In genomic region chr16:86465434-86465833, GRCh38 we compare ENCODE assay signal across 30 cellular contexts. TPM values are rescaled to one million over a fixed set of nuclear protein-coding genes. Genes with fewer than 3 reads are reported as not detected.
A peak's percentile ranks its signal among the peaks of the same experiment; 100 is the strongest.
DNase-seq lines count a peak whose midpoint lies in the region; ATAC-seq, FAIRE-seq and TF ChIP-seq lines count a peak whose summit lies in the region.
"Had no signal": no experiment of that assay in that cellular context is flagged by ENCODE, and none has a peak within 500 bp of the region (broad histone marks: within the 10 kb centered on the region; RNA-seq: fewer than 3 reads in every experiment).

No MANE protein-coding gene starts in this region.

- no peak overlapping the region for H2AK9ac ChIP-seq in IMR-90 (replicated peaks; ENCODE audit: low read depth, low read length, poor library complexity)

- TF ChIP-seq RAD21 in IMR-90 (IDR thresholded peaks at IDR 0.05; ENCODE audit: low read length): no peak

- H3K9me1 ChIP-seq in IMR-90 (ENCODE audit: insufficient read depth, low read length): peaks cover 10% of the 10 kb centered on the region

- no peaks in the 10 kb centered on the region for H4K20me1 ChIP-seq in IMR-90 (ENCODE audit: insufficient read depth, low read length)
- H4K20me1 ChIP-seq: BLaER1 had no signal

- H3K36me3 ChIP-seq in HEK293 (ENCODE audit: control insufficient read depth in 2 of 2, insufficient read depth in 1 of 2, low read length in 2 of 2) (no peaks in the 10 kb centered on the region), IMR-90 (ENCODE audit: control insufficient read depth, insufficient read depth, low read length) (peaks cover 12% of the 10 kb centered on the region; the same call in 1 of the 2 replicates), neuronal stem cell (replicated peaks in 1 of 2; ENCODE audit: control insufficient read depth in 2 of 2, insufficient read depth in 2 of 2, low read length in 2 of 2) (no peaks in the 10 kb centered on the region)
- H3K36me3 ChIP-seq: BE2C, BLaER1 had no signal

- DNase-seq in IMR-90 (no peak), neuronal stem cell (ENCODE audit: low spot score) (no peak), urothelium cell line (ENCODE audit: low spot score) (no peak), T-cell (no peak)
- DNase-seq: 8988T; ACHN; BE2C; C1 segment of cervical spinal cord; CD4-positive, alpha-beta memory T cell; CD4-positive, CD25-positive, alpha-beta regulatory T cell; CD8-positive, alpha-beta memory T cell; COR-L47; DMS 273 treated with DMSO at 0.1 percent for 48 hours; DMS153; DMS53; DMS79; DND-41; EL; GDM1 had no signal

- peak; percentile 5 for FAIRE-seq in urothelium cell line (lab: Jason Lieb, UNC)
- FAIRE-seq: A204.1, GM12878, GM12892, GM18507 had no signal

- no peak overlapping the region for H3K4me3 ChIP-seq in HEK293 (ENCODE audit: low read depth, low read length)
- no peak overlapping the region for H3K4me3 ChIP-seq in IMR-90 (ENCODE audit: insufficient read depth, low read depth, low read length)
- H3K4me3 ChIP-seq in neuronal stem cell (ENCODE audit: low read length in 2 of 2): no peak overlapping the region
- H3K4me3 ChIP-seq: BLaER1, GM12878 had no signal

- peak overlapping the region; percentile 25; the same call in 1 of the 3 replicates for H2BK15ac ChIP-seq in IMR-90 (ENCODE audit: low read depth, low read length)
- H2BK15ac ChIP-seq in neuronal stem cell (ENCODE audit: low read length): no peak overlapping the region

- H3K27ac ChIP-seq in HEK293 (ENCODE audit: extremely low read depth, low read depth, low read length) (no peak overlapping the region), IMR-90 (ENCODE audit: insufficient read depth, low read length) (no peak overlapping the region), neuronal stem cell (replicated peaks; ENCODE audit: low read length) (no peak overlapping the region)
- H3K27ac ChIP-seq: BLaER1 had no signal

- peak overlapping the region; percentile 7 for H2BK5ac ChIP-seq in IMR-90 (ENCODE audit: low read depth, low read length, poor library complexity, severe bottlenecking)
- no peak overlapping the region for H2BK5ac ChIP-seq in neuronal stem cell (ENCODE audit: low read length)

- intact Hi-C loops in IMR-90 (cut with micrococcal nuclease): no loop called here

- H3K9ac ChIP-seq in IMR-90 (ENCODE audit: low read depth, low read length): no peak overlapping the region
- peak overlapping the region; percentile 31 for H3K9ac ChIP-seq in neuronal stem cell (ENCODE audit: low read depth, low read length, poor library complexity)
- H3K9ac ChIP-seq: BLaER1 had no signal

- H3K4me1 Mint-ChIP-seq in T-cell: no peaks in the 10 kb centered on the region
- H3K4me1 Mint-ChIP-seq: CD14-positive monocyte; CD4-positive, CD25-positive, alpha-beta regulatory T cell; CD8-positive, alpha-beta memory T cell had no signal

- H3K18ac ChIP-seq in IMR-90 (ENCODE audit: low read depth, low read length) (no peak overlapping the region), neuronal stem cell (ENCODE audit: low read length) (no peak overlapping the region)

- 0 out of 2 replicates have a peak overlapping the region, but pooled peaks have one; percentile 34 for H3K14ac ChIP-seq in IMR-90 (replicated peaks; ENCODE audit: low read depth, low read length)
- no peak overlapping the region for H3K14ac ChIP-seq in neuronal stem cell (ENCODE audit: low read length)

- no peak overlapping the region for H4K5ac ChIP-seq in IMR-90 (ENCODE audit: low read depth, low read length)

- H3K9me3 Mint-ChIP-seq in T-cell: peaks cover 3 to 15% (median 10%) of the 10 kb centered on the region in 3 donors

- no peak for TF ChIP-seq CTCF in HEK293 (tag by site-specific recombination; IDR thresholded peaks at IDR 0.05)
- no peak for TF ChIP-seq CTCF in IMR-90 (conservative IDR thresholded peaks at IDR 0.05; ENCODE audit: low read depth, low read length)

- no peak overlapping the region for H3K4me2 ChIP-seq in IMR-90 (ENCODE audit: low read depth, low read length)
- H3K4me2 ChIP-seq in neuronal stem cell (ENCODE audit: insufficient read depth, low read length, poor library complexity, severe bottlenecking): no peak overlapping the region
- H3K4me2 ChIP-seq: BLaER1 had no signal

- no TSS peak for BruUV-seq in IMR-90 (replicated peaks; lab: Mats Ljungman, UMichigan)

- no peaks in the 10 kb centered on the region for H3K4me1 ChIP-seq in HEK293 (ENCODE audit: control insufficient read depth, insufficient read depth, low read length)
- H3K4me1 ChIP-seq in IMR-90 (ENCODE audit: control insufficient read depth, insufficient read depth, low read length): peaks cover 16% of the 10 kb centered on the region
- no peaks in the 10 kb centered on the region for H3K4me1 ChIP-seq in neuronal stem cell (ENCODE audit: control insufficient read depth in 2 of 2, insufficient read depth in 1 of 2, low read depth in 1 of 2, low read length in 2 of 2)
- H3K4me1 ChIP-seq: BE2C, BLaER1 had no signal

- H3K23ac ChIP-seq in IMR-90 (ENCODE audit: low read depth, low read length): no peak overlapping the region
- H3K23ac ChIP-seq in neuronal stem cell (ENCODE audit: low read depth, low read length, poor library complexity): no peak overlapping the region

- in situ Hi-C loops in IMR-90 (cut with MboI; ENCODE audit: low sequenced_read_pairs): no loop called here

- dilution Hi-C loops in IMR-90 (cut with HindIII; ENCODE audit: low sequenced_read_pairs, unreplicated experiment): no loop called here

- 100% methylated on average over 1 of the region's 2 CpGs; no CpG with 5 or more reads in 1 of the 2 experiments for WGBS in IMR-90 (ENCODE audit: extremely low coverage in 2 of 2, insufficient read length in 1 of 2), 2 experiments
- WGBS in neuronal stem cell (ENCODE audit: extremely low coverage in 2 of 2, insufficient read length in 2 of 2, insufficient replicate concordance in 1 of 2), 2 donors: no CpG with 5 or more reads among the region's 2 CpGs

- no peak overlapping the region for H3K27ac Mint-ChIP-seq in T-cell
- H3K27ac Mint-ChIP-seq: CD14-positive monocyte; CD4-positive, alpha-beta memory T cell; CD4-positive, CD25-positive, alpha-beta regulatory T cell; CD8-positive, alpha-beta memory T cell had no signal

- POLR2A ChIA-PET in HEK293 (lab: Yijun Ruan, JAX) (no interaction called here), IMR-90 (lab: Charles Lee; ENCODE audit: unreplicated experiment) (no interaction called here), T-cell (lab: Charles Lee) (no interaction called here)

- H3K4me3 Mint-ChIP-seq in T-cell: no peak overlapping the region
- H3K4me3 Mint-ChIP-seq: CD14-positive monocyte; CD4-positive, alpha-beta memory T cell; CD4-positive, CD25-positive, alpha-beta regulatory T cell; CD8-positive, alpha-beta memory T cell had no signal

- peak overlapping the region; percentile 52 for H2BK120ac ChIP-seq in IMR-90 (ENCODE audit: low read depth, low read length)
- H2BK120ac ChIP-seq in neuronal stem cell (ENCODE audit: low read depth, low read length): no peak overlapping the region

- CTCF ChIA-PET in HEK293 (lab: Yijun Ruan, JAX) (interaction anchor here (0.7 to 1.1 kb wide), 2 partner anchors 213 to 1171 kb away, joined by 3 read pairs; no protein-coding TSS in a partner anchor), IMR-90 (lab: Yijun Ruan, JAX) (no interaction called here), T-cell (lab: Charles Lee) (no interaction called here)

- no peaks in the 10 kb centered on the region for H3K36me3 Mint-ChIP-seq in T-cell
- H3K36me3 Mint-ChIP-seq: CD14-positive monocyte; CD4-positive, CD25-positive, alpha-beta regulatory T cell had no signal

- H4K8ac ChIP-seq in IMR-90 (ENCODE audit: low read depth in 2 of 2, low read length in 2 of 2): no peak overlapping the region; a peak in 1 of 4 replicates
- H4K8ac ChIP-seq in neuronal stem cell (ENCODE audit: low read depth, low read length): no peak overlapping the region

- ATAC-seq in IMR-90 (ENCODE audit: low read depth) (no peak), HG02642 (IDR thresholded peaks at IDR 0.05; ENCODE audit: poor library complexity, unreplicated experiment) (no peak), HG03520 (IDR thresholded peaks at IDR 0.05; ENCODE audit: unreplicated experiment) (no peak), T-cell (replicated peaks in 1 of 4) (no peak)
- ATAC-seq: GM12878 had no signal

- H3K27me3 ChIP-seq in IMR-90 (ENCODE audit: control insufficient read depth, insufficient read depth, low read length) (no peaks in the 10 kb centered on the region), neuronal stem cell (ENCODE audit: control insufficient read depth in 3 of 3, insufficient read depth in 3 of 3, low read depth in 1 of 3, low read length in 3 of 3) (peaks cover 0 to 17% (median 0%) of the 10 kb centered on the region in 3 experiments)
- H3K27me3 ChIP-seq: BE2C, BLaER1 had no signal

- H3K9me3 ChIP-seq in HEK293 (ENCODE audit: control insufficient read depth, insufficient read depth, low read depth, low read length) (no peaks in the 10 kb centered on the region), IMR-90 (ENCODE audit: control insufficient read depth, insufficient read depth, low read length) (peaks cover 7% of the 10 kb centered on the region), neuronal stem cell (replicated peaks in 1 of 2; ENCODE audit: control insufficient read depth in 2 of 2, insufficient read depth in 1 of 2, low read depth in 1 of 2, low read length in 2 of 2) (peaks cover 3% of the 10 kb centered on the region in 2 donors)
- H3K9me3 ChIP-seq: BE2C had no signal

- peak overlapping the region; percentile 51; the same call in 1 of the 2 replicates for H3K4ac ChIP-seq in IMR-90 (ENCODE audit: low read depth, low read length)
- H3K4ac ChIP-seq in neuronal stem cell (ENCODE audit: low read length): no peak overlapping the region

- H2AFZ ChIP-seq in IMR-90 (replicated peaks; ENCODE audit: low read length, poor library complexity) (no peak overlapping the region), neuronal stem cell (ENCODE audit: low read length) (no peak overlapping the region)

- peaks cover 7 to 53% of the 10 kb centered on the region in 2 experiments; a peak in 3 of 4 replicates for H3K79me1 ChIP-seq in IMR-90 (ENCODE audit: low read depth in 1 of 2, low read length in 2 of 2)
- H3K79me1 ChIP-seq in neuronal stem cell (ENCODE audit: low read depth, low read length): no peaks in the 10 kb centered on the region

- no peak overlapping the region for H2BK12ac ChIP-seq in neuronal stem cell (ENCODE audit: low read length)

- 0 out of 2 replicates have a peak overlapping the region, but pooled peaks have one; percentile 30 for H2BK20ac ChIP-seq in IMR-90 (ENCODE audit: low read depth, low read length)

- H2AK5ac ChIP-seq in IMR-90 (ENCODE audit: low read depth, low read length) (peak overlapping the region; percentile 44; the same call in 1 of the 2 replicates), neuronal stem cell (ENCODE audit: low read depth, low read length) (no peak overlapping the region)

- TF ChIP-seq POLR2A in IMR-90 (IDR thresholded peaks at IDR 0.05; ENCODE audit: low read depth, low read length): no peak

- no peak overlapping the region for H3K56ac ChIP-seq in IMR-90 (ENCODE audit: extremely low read depth, insufficient read depth, low read length)

- peaks cover 0 to 8% of the 10 kb centered on the region in 2 donors for H3K27me3 Mint-ChIP-seq in T-cell

- 0 out of 2 replicates have a peak overlapping the region, but pooled peaks have one; percentile 32 for H4K91ac ChIP-seq in IMR-90 (ENCODE audit: insufficient read depth, low read depth, low read length)
- H4K91ac ChIP-seq in neuronal stem cell (ENCODE audit: low read depth, low read length, poor library complexity): no peak overlapping the region

RNA-seq across cellular contexts. Expression of gene FOXF1, which starts 44.9 kb away (rescaled TPM):
- total RNA-seq in IMR-90 (2012; rRNA removed) (2.7 and 4.2 TPM in 2 replicates), T-cell (under 1 TPM in 1 of 5 donors, not detected in 4; 0.15 TPM)
- 33.0 and 34.5 TPM in 2 replicates for polyA plus RNA-seq in IMR-90 (2012; rRNA removed)
- polyA plus RNA-seq in IMR-90 (2012; cell fraction: cytosol; rRNA removed): 33.7 and 84.8 TPM in 2 replicates
- polyA plus RNA-seq in IMR-90 (2012; cell fraction: nucleus; rRNA removed; ENCODE audit: low replicate concordance): 98.2 and 101 TPM in 2 replicates
- 0.01 TPM for polyA plus RNA-seq in neuronal stem cell (2013, experiment 1 of 2)
- not detected for polyA plus RNA-seq in neuronal stem cell (2013, experiment 2 of 2)
- total RNA-seq: A673; CD4-positive, alpha-beta memory T cell; CD4-positive, CD25-positive, alpha-beta regulatory T cell; CD8-positive, alpha-beta memory T cell; G401; GM12878 had no signal
- polyA plus RNA-seq: CD14-positive monocyte; CD4-positive, alpha-beta memory T cell; CD4-positive, CD25-positive, alpha-beta regulatory T cell; CD8-positive, alpha-beta memory T cell had no signal
